Comparison of ENCODE assay signal across 14 cellular contexts in the genomic region with DNA sequence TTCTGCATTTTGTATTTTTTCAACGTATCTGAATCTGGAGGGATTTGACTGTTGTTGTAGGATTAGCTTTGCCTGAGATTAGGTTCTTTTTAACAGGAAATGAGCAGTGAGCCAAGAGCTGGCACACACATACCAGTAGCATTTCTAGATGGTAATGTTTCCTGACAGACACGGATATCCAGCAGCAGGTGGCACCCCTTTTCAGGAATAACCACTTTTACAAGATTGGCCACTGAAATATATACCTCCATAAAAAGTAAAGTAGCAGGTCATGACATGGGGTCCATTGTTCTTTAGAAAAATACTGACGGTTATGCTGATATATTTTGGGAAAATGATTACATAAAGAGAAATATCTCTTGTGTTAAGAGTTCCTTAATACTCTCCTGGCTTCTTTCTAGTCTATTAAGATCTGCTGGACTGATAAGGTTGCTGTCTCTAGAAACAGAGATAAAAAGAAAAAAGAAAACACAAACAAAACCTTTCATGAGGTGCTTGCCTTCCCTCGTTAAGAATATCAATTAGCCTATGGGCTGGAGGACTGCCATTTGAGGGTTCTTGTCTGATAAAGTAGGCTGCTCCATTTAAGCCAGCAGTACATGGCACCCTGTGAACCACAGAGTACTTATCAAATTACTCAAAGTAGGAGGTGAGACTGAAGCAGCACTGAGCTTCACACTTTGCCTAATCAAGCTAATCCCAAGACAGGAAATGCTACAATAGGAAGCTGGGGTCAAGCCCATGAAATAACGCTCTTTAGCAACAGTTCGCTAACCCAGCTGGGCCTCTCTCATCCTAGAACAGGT.
DNase-seq lines count a peak whose midpoint lies in the region; ATAC-seq and TF ChIP-seq lines count a peak whose summit lies in the region.
"Had no signal": no experiment of that assay in that cellular context is flagged by ENCODE, and none has a peak within 500 bp of the region (broad histone marks: within the 10 kb centered on the region; RNA-seq: fewer than 3 reads in every experiment).

No MANE protein-coding gene starts in this region.

- no peak for TF ChIP-seq CTCF in upper lobe of right lung (IDR thresholded peaks at IDR 0.05)
- no peak for TF ChIP-seq CTCF in coronary artery (IDR thresholded peaks at IDR 0.05)
- no peak for TF ChIP-seq CTCF in colonic mucosa (IDR thresholded peaks at IDR 0.05)

- DNase-seq in NCI-H82 (lab: John Stamatoyannopoulos, UW) (peak; percentile 21), NCI-H82 treated with DMSO at 0.1 percent for 48 hours (lab: John Stamatoyannopoulos, UW; ENCODE audit: unreplicated experiment) (no peak), NCI-H2196 treated with DMSO at 0.1 percent for 48 hours (lab: John Stamatoyannopoulos, UW; ENCODE audit: unreplicated experiment) (peak; percentile 93), cerebellar nuclear complex (lab: John Stamatoyannopoulos, UW) (peak; percentile 45 to 81), upper lobe of right lung (no peak), coronary artery (ENCODE audit: low spot score) (no peak), colonic mucosa (no peak)
- no peak for DNase-seq in stimulated activated CD4-positive, alpha-beta T cell treated with anti-CD3 and anti-CD28 coated beads, Interleukin-1b, Interleukin-23, amount 100 ng/mL, for 48 hours
- DNase-seq: activated CD4-positive, alpha-beta T cell treated with anti-CD3 and anti-CD28 coated beads, Interleukin-2, amount 50 U/mL, for 1 hour; activated effector memory CD4-positive, alpha-beta T cell treated with Interleukin-2 at 50 U/mL for 16 hours; NCI-H1930; right lobe of liver; testis had no signal

- H3K9me3 ChIP-seq in upper lobe of right lung (no peaks in the 10 kb centered on the region), colonic mucosa (no peaks in the 10 kb centered on the region)
- H3K9me3 ChIP-seq: A549, right lobe of liver, testis had no signal

- intact Hi-C loops in upper lobe of right lung (cut with DNase I) = no loop called here
- intact Hi-C loops in colonic mucosa (cut with DNase I) = no loop called here

- H3K4me3 ChIP-seq in upper lobe of right lung = no peak overlapping the region
- H3K4me3 ChIP-seq in coronary artery = no peak overlapping the region
- no peak overlapping the region for H3K4me3 ChIP-seq in colonic mucosa
- H3K4me3 ChIP-seq: A549, right lobe of liver, testis had no signal

- H3K27ac ChIP-seq in upper lobe of right lung = no peak overlapping the region
- no peak overlapping the region for H3K27ac ChIP-seq in coronary artery
- H3K27ac ChIP-seq in colonic mucosa = no peak overlapping the region
- H3K27ac ChIP-seq: A549, right lobe of liver, testis had no signal

- H3K4me1 ChIP-seq in upper lobe of right lung (peaks cover 7% of the 10 kb centered on the region), colonic mucosa (no peaks in the 10 kb centered on the region)
- H3K4me1 ChIP-seq: A549, right lobe of liver, testis had no signal

- ATAC-seq in upper lobe of right lung = peak; percentile 27
- ATAC-seq: A549 had no signal

- H3K27me3 ChIP-seq in upper lobe of right lung = no peaks in the 10 kb centered on the region
- H3K27me3 ChIP-seq in colonic mucosa = no peaks in the 10 kb centered on the region
- H3K27me3 ChIP-seq: right lobe of liver, testis had no signal

- no peak overlapping the region for H3K9ac ChIP-seq in colonic mucosa (ENCODE audit: low read depth in 2 of 2, low read length in 2 of 2)

- H3K36me3 ChIP-seq in upper lobe of right lung = no peaks in the 10 kb centered on the region
- no peaks in the 10 kb centered on the region for H3K36me3 ChIP-seq in colonic mucosa
- H3K36me3 ChIP-seq: right lobe of liver had no signal

Comparison
In these comparisons a context has a peak if more than half of its experiments do, and no peak if none do; other contexts are left out.
1. DNase-seq: peak in NCI-H82 (single experiment), NCI-H2196 treated with DMSO at 0.1 percent for 48 hours (single experiment) and cerebellar nuclear complex (2 of 2); none in NCI-H82 treated with DMSO at 0.1 percent for 48 hours (single experiment), upper lobe of right lung (single experiment), coronary artery (single experiment), stimulated activated CD4-positive, alpha-beta T cell treated with anti-CD3 and anti-CD28 coated beads, Interleukin-1b, Interleukin-23, amount 100 ng/mL, for 48 hours (single experiment) and colonic mucosa (single experiment).